Comparison of ENCODE assay signal across 9 cellular contexts in the genomic region with DNA sequence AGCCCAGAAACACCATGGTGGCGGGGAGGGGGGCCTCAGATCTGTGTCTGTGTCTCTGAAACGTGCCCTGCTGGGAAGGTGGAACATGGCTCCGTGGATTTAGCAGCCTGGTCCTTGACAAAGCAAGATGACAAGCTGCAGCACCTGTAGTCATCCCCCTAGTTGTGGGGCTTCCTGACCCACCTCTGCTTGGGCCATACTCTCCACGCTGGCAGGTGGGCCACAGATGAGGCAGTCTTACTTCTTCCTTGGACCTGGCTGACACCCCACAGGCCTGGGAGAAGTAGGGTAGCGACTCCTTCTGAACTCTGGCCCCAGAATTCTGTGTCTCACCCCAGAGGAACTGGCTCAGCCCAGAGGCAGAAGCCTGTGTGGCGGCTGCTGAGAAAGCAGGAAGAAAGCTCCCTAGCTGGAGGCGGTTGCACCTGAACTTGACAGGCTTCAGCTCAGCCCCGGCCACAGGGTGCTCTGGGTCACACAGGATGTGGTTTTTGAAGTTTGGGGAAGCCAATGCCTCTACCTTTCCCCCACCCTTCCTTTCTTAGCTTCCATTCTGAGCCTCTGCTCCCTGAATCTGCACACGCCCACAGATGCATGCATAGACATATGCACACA.
DNase-seq lines count a peak whose midpoint lies in the region; ATAC-seq, FAIRE-seq and TF ChIP-seq lines count a peak whose summit lies in the region.
"Had no signal": no experiment of that assay in that cellular context is flagged by ENCODE, and none has a peak within 500 bp of the region (broad histone marks: within the 10 kb centered on the region; RNA-seq: fewer than 3 reads in every experiment).

No MANE protein-coding gene starts in this region.

- intact Hi-C loops in HepG2 (cut with micrococcal nuclease; ENCODE audit: unreplicated experiment), result no loop called here
- intact Hi-C loops in aorta (cut with DNase I), result no loop called here

- ATAC-seq in GM19397 (IDR thresholded peaks at IDR 0.05; ENCODE audit: unreplicated experiment), result peak; percentile 95
- ATAC-seq in HG03439 (IDR thresholded peaks at IDR 0.05; ENCODE audit: unreplicated experiment), result peak; percentile 93
- no peak; the same call in 2 of the 3 replicates for ATAC-seq in HepG2
- ATAC-seq in aorta (ENCODE audit: low FRiP score), result no peak
- ATAC-seq in WTC11, result no peak

- TF ChIP-seq CTCF in HepG2 (CRISPR knock-in tag; IDR thresholded peaks at IDR 0.05) (no peak), WTC11 (IDR thresholded peaks at IDR 0.05) (no peak)

- no peak for FAIRE-seq in HepG2 (lab: Jason Lieb, UNC)

- TF ChIP-seq POLR2A in HepG2 (IDR thresholded peaks at IDR 0.05; ENCODE audit: insufficient read depth in 1 of 2, low read depth in 2 of 2, low read length in 2 of 2), result no peak

- WGBS in HepG2 (ENCODE audit: low lambda C conversion rate), result 64% methylated on average over 6 of the region's 9 CpGs
- 81 to 86% methylated on average over 9 of the region's 9 CpGs for WGBS in aorta, 2 donors

- no peak overlapping the region for H2AFZ ChIP-seq in HepG2 (ENCODE audit: low read length)

- TF ChIP-seq RAD21 in HepG2 (CRISPR knock-in tag; IDR thresholded peaks at IDR 0.05), result no peak

- H3K9me3 Mint-ChIP-seq in WTC11, result no peaks in the 10 kb centered on the region

- in situ Hi-C loops in HepG2 (cut with HindIII; ENCODE audit: extremely low pct_ligation_motif_present, low pct_unique_long_range_greater_than_20kb), result no loop called here

- no peaks in the 10 kb centered on the region for H3K36me3 Mint-ChIP-seq in WTC11

- peaks cover 18% of the 10 kb centered on the region for H3K27me3 Mint-ChIP-seq in WTC11 (ENCODE audit: low read depth)

- no TSS peak for BruUV-seq in HepG2 (replicated peaks; lab: Mats Ljungman, UMichigan)

- no peak overlapping the region for H3K4me3 Mint-ChIP-seq in WTC11

- H3K9ac ChIP-seq in HepG2 (ENCODE audit: insufficient read depth, low read depth, low read length), result no peak overlapping the region

- H3K4me3 ChIP-seq in HepG2 (replicated peaks in 1 of 3; ENCODE audit: insufficient read depth in 1 of 3, low read depth in 2 of 3, low read length in 3 of 3), result no peak overlapping the region
- H3K4me3 ChIP-seq in aorta (ENCODE audit: low read length in 2 of 2), result no peak overlapping the region
- H3K4me3 ChIP-seq: SJSA1 had no signal

- H3K4me1 Mint-ChIP-seq in WTC11, result peaks cover 12% of the 10 kb centered on the region

- H3K36me3 ChIP-seq in HepG2 (replicated peaks in 1 of 2; ENCODE audit: control insufficient read depth in 1 of 2, insufficient read depth in 2 of 2, low read length in 2 of 2), result no peaks in the 10 kb centered on the region
- H3K36me3 ChIP-seq in aorta (ENCODE audit: control insufficient read depth in 1 of 2, insufficient read depth in 2 of 2, low read length in 1 of 2), result no peaks in the 10 kb centered on the region
- H3K36me3 ChIP-seq: SJSA1 had no signal

- H3K4me2 ChIP-seq in HepG2 (ENCODE audit: low read depth, low read length), result no peak overlapping the region

- H3K79me2 ChIP-seq in HepG2 (ENCODE audit: insufficient read depth, low read length), result no peaks in the 10 kb centered on the region

- H3K9me3 ChIP-seq in HepG2 (ENCODE audit: low read length), result no peaks in the 10 kb centered on the region
- H3K9me3 ChIP-seq in aorta (ENCODE audit: control insufficient read depth, low read length), result no peaks in the 10 kb centered on the region
- H3K9me3 ChIP-seq: SJSA1 had no signal

- H3K27ac ChIP-seq in HepG2 (ENCODE audit: extremely low read length, insufficient read depth, low read length), result no peak overlapping the region
- H3K27ac ChIP-seq in aorta (ENCODE audit: low read depth in 1 of 2, low read length in 2 of 2), result no peak overlapping the region
- H3K27ac ChIP-seq: SJSA1 had no signal

- H3K4me1 ChIP-seq in HepG2 (ENCODE audit: insufficient read depth, low read length) (peaks cover 19% of the 10 kb centered on the region), aorta (ENCODE audit: control insufficient read depth in 1 of 2, insufficient read depth in 2 of 2, low read length in 2 of 2) (no peaks in the 10 kb centered on the region)
- H3K4me1 ChIP-seq: SJSA1 had no signal

- H4K20me1 ChIP-seq in HepG2 (ENCODE audit: insufficient read depth, low read length), result no peaks in the 10 kb centered on the region

- TF ChIP-seq EP300 in HepG2 (IDR thresholded peaks at IDR 0.05; ENCODE audit: low read depth in 2 of 2, low read length in 2 of 2) (no peak), HepG2 (CRISPR knock-in tag; IDR thresholded peaks at IDR 0.05; ENCODE audit: borderline replicate concordance) (no peak)

- CTCF ChIA-PET in HepG2 (lab: Yijun Ruan, JAX; ENCODE audit: low intra/inter-chr PET ratio, low total read pairs), result no interaction called here
- CTCF ChIA-PET in WTC11 (lab: Charles Lee), result interaction anchor here (0.8 to 6.7 kb wide), 4 partner anchors 29 to 240 kb away, joined by 3 to 73 read pairs (median 4); no protein-coding TSS in a partner anchor

- H3K27me3 ChIP-seq in HepG2 (ENCODE audit: control insufficient read depth in 1 of 2, insufficient read depth in 2 of 2, low read length in 2 of 2) (no peaks in the 10 kb centered on the region), aorta (ENCODE audit: control insufficient read depth in 1 of 2, insufficient read depth in 2 of 2, low read length in 1 of 2) (no peaks in the 10 kb centered on the region)
- H3K27me3 ChIP-seq: SJSA1 had no signal

- DNase-seq in activated CD4-positive, alpha-beta T cell treated with anti-CD3 and anti-CD28 coated beads, Interleukin-2, amount 50 U/mL, for 4 hours, result peak; percentile 38 to 45
- no peak for DNase-seq in HepG2 (ENCODE audit: low spot score)
- no peak for DNase-seq in anterior cingulate cortex (lab: John Stamatoyannopoulos, UW)
- no peak for DNase-seq in HuH-7 (ENCODE audit: low spot score)
- DNase-seq in aorta, result no peak
- DNase-seq in WTC11 (ENCODE audit: low spot score), result no peak

- POLR2A ChIA-PET in HepG2 (lab: Yijun Ruan, JAX), result no interaction called here
- POLR2A ChIA-PET in WTC11 (lab: Charles Lee), result no interaction called here

- H3K27ac Mint-ChIP-seq in WTC11, result no peak overlapping the region

TF ChIP-seq in HepG2, 621 proteins besides CTCF, POLR2A, EP300 and RAD21 (continues in another document):
- TF ChIP-seq ZNF737 (CRISPR knock-in tag; IDR thresholded peaks at IDR 0.05; ENCODE audit: borderline replicate concordance), result no peak
- TF ChIP-seq, protein P1, sequence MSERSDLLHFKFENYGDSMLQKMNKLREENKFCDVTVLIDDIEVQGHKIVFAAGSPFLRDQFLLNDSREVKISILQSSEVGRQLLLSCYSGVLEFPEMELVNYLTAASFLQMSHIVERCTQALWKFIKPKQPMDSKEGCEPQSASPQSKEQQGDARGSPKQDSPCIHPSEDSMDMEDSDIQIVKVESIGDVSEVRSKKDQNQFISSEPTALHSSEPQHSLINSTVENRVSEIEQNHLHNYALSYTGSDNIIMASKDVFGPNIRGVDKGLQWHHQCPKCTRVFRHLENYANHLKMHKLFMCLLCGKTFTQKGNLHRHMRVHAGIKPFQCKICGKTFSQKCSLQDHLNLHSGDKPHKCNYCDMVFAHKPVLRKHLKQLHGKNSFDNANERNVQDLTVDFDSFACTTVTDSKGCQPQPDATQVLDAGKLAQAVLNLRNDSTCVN (CRISPR knock-in tag; IDR thresholded peaks at IDR 0.05; ENCODE audit: borderline replicate concordance), result no peak
- TF ChIP-seq FOXK2 (IDR thresholded peaks at IDR 0.05), result no peak
- TF ChIP-seq NKX3-1 (CRISPR knock-in tag; IDR thresholded peaks at IDR 0.05), result no peak

TF ChIP-seq in WTC11, 78 proteins besides CTCF, POLR2A, EP300 and RAD21 (continues in another document):
- TF ChIP-seq HMGA2 (CRISPR knock-in tag; IDR thresholded peaks at IDR 0.05) (no peak), OVOL2 (CRISPR knock-in tag; IDR thresholded peaks at IDR 0.05; ENCODE audit: borderline replicate concordance) (no peak), SMAD4 (CRISPR knock-in tag; IDR thresholded peaks at IDR 0.05) (no peak), CBFB (CRISPR knock-in tag; IDR thresholded peaks at IDR 0.05; ENCODE audit: low read depth) (no peak)
- TF ChIP-seq, protein P2, sequence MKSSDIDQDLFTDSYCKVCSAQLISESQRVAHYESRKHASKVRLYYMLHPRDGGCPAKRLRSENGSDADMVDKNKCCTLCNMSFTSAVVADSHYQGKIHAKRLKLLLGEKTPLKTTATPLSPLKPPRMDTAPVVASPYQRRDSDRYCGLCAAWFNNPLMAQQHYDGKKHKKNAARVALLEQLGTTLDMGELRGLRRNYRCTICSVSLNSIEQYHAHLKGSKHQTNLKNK (CRISPR knock-in tag; IDR thresholded peaks at IDR 0.05), result no peak
- TF ChIP-seq, protein P3, sequence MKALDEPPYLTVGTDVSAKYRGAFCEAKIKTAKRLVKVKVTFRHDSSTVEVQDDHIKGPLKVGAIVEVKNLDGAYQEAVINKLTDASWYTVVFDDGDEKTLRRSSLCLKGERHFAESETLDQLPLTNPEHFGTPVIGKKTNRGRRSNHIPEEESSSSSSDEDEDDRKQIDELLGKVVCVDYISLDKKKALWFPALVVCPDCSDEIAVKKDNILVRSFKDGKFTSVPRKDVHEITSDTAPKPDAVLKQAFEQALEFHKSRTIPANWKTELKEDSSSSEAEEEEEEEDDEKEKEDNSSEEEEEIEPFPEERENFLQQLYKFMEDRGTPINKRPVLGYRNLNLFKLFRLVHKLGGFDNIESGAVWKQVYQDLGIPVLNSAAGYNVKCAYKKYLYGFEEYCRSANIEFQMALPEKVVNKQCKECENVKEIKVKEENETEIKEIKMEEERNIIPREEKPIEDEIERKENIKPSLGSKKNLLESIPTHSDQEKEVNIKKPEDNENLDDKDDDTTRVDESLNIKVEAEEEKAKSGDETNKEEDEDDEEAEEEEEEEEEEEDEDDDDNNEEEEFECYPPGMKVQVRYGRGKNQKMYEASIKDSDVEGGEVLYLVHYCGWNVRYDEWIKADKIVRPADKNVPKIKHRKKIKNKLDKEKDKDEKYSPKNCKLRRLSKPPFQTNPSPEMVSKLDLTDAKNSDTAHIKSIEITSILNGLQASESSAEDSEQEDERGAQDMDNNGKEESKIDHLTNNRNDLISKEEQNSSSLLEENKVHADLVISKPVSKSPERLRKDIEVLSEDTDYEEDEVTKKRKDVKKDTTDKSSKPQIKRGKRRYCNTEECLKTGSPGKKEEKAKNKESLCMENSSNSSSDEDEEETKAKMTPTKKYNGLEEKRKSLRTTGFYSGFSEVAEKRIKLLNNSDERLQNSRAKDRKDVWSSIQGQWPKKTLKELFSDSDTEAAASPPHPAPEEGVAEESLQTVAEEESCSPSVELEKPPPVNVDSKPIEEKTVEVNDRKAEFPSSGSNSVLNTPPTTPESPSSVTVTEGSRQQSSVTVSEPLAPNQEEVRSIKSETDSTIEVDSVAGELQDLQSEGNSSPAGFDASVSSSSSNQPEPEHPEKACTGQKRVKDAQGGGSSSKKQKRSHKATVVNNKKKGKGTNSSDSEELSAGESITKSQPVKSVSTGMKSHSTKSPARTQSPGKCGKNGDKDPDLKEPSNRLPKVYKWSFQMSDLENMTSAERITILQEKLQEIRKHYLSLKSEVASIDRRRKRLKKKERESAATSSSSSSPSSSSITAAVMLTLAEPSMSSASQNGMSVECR (CRISPR knock-in tag; IDR thresholded peaks at IDR 0.05; ENCODE audit: borderline replicate concordance), result no peak

Comparison
In these comparisons a context has a peak if more than half of its experiments do, and no peak if none do; other contexts are left out.
1. ATAC-seq: peak in GM19397 (single experiment) and HG03439 (single experiment); none in HepG2 (single experiment), aorta (single experiment) and WTC11 (single experiment).
2. DNase-seq: peak in activated CD4-positive, alpha-beta T cell treated with anti-CD3 and anti-CD28 coated beads, Interleukin-2, amount 50 U/mL, for 4 hours (2 of 2); none in HepG2 (single experiment), anterior cingulate cortex (0 of 58), HuH-7 (single experiment), aorta (0 of 2) and WTC11 (single experiment).